Comparison of ENCODE assay signal across 2 cellular contexts in genomic region chr2:218879881-218880748, GRCh38.
TF ChIP-seq lines count a peak whose summit lies in the region.

No MANE protein-coding gene starts in this region.

TF ChIP-seq in K562, 482 proteins besides CTCF, POLR2A, EP300 and RAD21:
- TF ChIP-seq ZNF41 (CRISPR knock-in tag; conservative IDR thresholded peaks at IDR 0.05) (no peak), MTA3 (IDR thresholded peaks at IDR 0.05; ENCODE audit: borderline replicate concordance) (no peak), TEAD2 (tag; IDR thresholded peaks at IDR 0.05) (no peak), ZNF24 (IDR thresholded peaks at IDR 0.05) (no peak), VEZF1 (CRISPR knock-in tag; IDR thresholded peaks at IDR 0.05) (0 out of 2 replicates have a peak, but pooled peaks have one; percentile 10), MXD1 (CRISPR knock-in tag; IDR thresholded peaks at IDR 0.05; ENCODE audit: borderline replicate concordance, poor library complexity, severe bottlenecking) (no peak), RERE (CRISPR knock-in tag; IDR thresholded peaks at IDR 0.05; ENCODE audit: borderline replicate concordance) (no peak), CREM (IDR thresholded peaks at IDR 0.05; ENCODE audit: low read depth) (0 out of 2 replicates have a peak, but pooled peaks have one; percentile 19), NFIX (CRISPR knock-in tag; IDR thresholded peaks at IDR 0.05; ENCODE audit: low read depth) (no peak), NRF1 (conservative IDR thresholded peaks at IDR 0.05 in 1 of 2, IDR thresholded peaks at IDR 0.05 in 1 of 2) (0 out of 4 replicates have a peak, but pooled peaks of 1 of the 2 experiments have one; percentile 15), ATF1 (CRISPR knock-in tag; IDR thresholded peaks at IDR 0.05) (no peak), ATF1 (tag; IDR thresholded peaks at IDR 0.05) (0 out of 2 replicates have a peak, but pooled peaks have one; percentile 33), USF1 (CRISPR knock-in tag; IDR thresholded peaks at IDR 0.05) (0 out of 2 replicates have a peak, but pooled peaks have one; percentile 12), HDAC2 (IDR thresholded peaks at IDR 0.05) (no peak)

TF ChIP-seq in neural cell, 6 proteins besides CTCF, POLR2A, EP300 and RAD21:
- TF ChIP-seq SMC3 (conservative IDR thresholded peaks at IDR 0.05; ENCODE audit: poor library complexity) = no peak
- TF ChIP-seq REST (IDR thresholded peaks at IDR 0.05; ENCODE audit: borderline replicate concordance) = no peak
- TF ChIP-seq TAF1 (IDR thresholded peaks at IDR 0.05; ENCODE audit: low read depth) = no peak
- no peak for TF ChIP-seq MXI1 (conservative IDR thresholded peaks at IDR 0.05; ENCODE audit: poor library complexity, severe bottlenecking)
- TF ChIP-seq POLR2AphosphoS5 (IDR thresholded peaks at IDR 0.05) = no peak
- no peak for TF ChIP-seq EZH2 (IDR thresholded peaks at IDR 0.05; ENCODE audit: borderline replicate concordance, insufficient read depth, low read length, poor library complexity, severe bottlenecking)
